In genomic region chr11:67631427-67631826, GRCh38 we compare ENCODE assay signal across 1 cellular context.
TF ChIP-seq lines count a peak whose summit lies in the region.

No MANE protein-coding gene starts in this region.

TF ChIP-seq in HepG2, 621 proteins besides CTCF, POLR2A, EP300 and RAD21:
- TF ChIP-seq AKAP8 (CRISPR knock-in tag; IDR thresholded peaks at IDR 0.05): 0 out of 2 replicates have a peak, but pooled peaks have one; percentile 33
- no peak for TF ChIP-seq YEATS4 (CRISPR knock-in tag; IDR thresholded peaks at IDR 0.05; ENCODE audit: borderline replicate concordance)
- TF ChIP-seq SRSF1 (optimal IDR thresholded peaks at IDR 0.05; ENCODE audit: low read depth, low read length): no peak
- TF ChIP-seq E2F5 (CRISPR knock-in tag; conservative IDR thresholded peaks at IDR 0.05): no peak
- no peak for TF ChIP-seq DMAP1 (CRISPR knock-in tag; IDR thresholded peaks at IDR 0.05)
- TF ChIP-seq TFAP4 (IDR thresholded peaks at IDR 0.05; ENCODE audit: borderline replicate concordance, low read depth): peak; percentile 43; the same call in 1 of the 2 replicates
- peak; percentile 1; the same call in 1 of the 2 replicates for TF ChIP-seq ZNF891 (CRISPR knock-in tag; IDR thresholded peaks at IDR 0.05)
- TF ChIP-seq CHCHD3 (CRISPR knock-in tag; IDR thresholded peaks at IDR 0.05): no peak
- no peak for TF ChIP-seq GMEB1 (CRISPR knock-in tag; IDR thresholded peaks at IDR 0.05; ENCODE audit: borderline replicate concordance)
- no peak for TF ChIP-seq BRF2 (CRISPR knock-in tag; IDR thresholded peaks at IDR 0.05)
- TF ChIP-seq NFYB (CRISPR knock-in tag; IDR thresholded peaks at IDR 0.05): no peak
- no peak for TF ChIP-seq PTBP1 (IDR thresholded peaks at IDR 0.05; ENCODE audit: low read depth, low read length, poor library complexity, severe bottlenecking)
- TF ChIP-seq ZNF761 (CRISPR knock-in tag; conservative IDR thresholded peaks at IDR 0.05): 0 out of 2 replicates have a peak, but pooled peaks have one; percentile 9
- no peak for TF ChIP-seq ZBTB38 (CRISPR knock-in tag; IDR thresholded peaks at IDR 0.05)
- no peak for TF ChIP-seq HOXD1 (CRISPR knock-in tag; IDR thresholded peaks at IDR 0.05)
TF ChIP-seq in HepG2: peak in this region for 4.
